In the genomic region with DNA sequence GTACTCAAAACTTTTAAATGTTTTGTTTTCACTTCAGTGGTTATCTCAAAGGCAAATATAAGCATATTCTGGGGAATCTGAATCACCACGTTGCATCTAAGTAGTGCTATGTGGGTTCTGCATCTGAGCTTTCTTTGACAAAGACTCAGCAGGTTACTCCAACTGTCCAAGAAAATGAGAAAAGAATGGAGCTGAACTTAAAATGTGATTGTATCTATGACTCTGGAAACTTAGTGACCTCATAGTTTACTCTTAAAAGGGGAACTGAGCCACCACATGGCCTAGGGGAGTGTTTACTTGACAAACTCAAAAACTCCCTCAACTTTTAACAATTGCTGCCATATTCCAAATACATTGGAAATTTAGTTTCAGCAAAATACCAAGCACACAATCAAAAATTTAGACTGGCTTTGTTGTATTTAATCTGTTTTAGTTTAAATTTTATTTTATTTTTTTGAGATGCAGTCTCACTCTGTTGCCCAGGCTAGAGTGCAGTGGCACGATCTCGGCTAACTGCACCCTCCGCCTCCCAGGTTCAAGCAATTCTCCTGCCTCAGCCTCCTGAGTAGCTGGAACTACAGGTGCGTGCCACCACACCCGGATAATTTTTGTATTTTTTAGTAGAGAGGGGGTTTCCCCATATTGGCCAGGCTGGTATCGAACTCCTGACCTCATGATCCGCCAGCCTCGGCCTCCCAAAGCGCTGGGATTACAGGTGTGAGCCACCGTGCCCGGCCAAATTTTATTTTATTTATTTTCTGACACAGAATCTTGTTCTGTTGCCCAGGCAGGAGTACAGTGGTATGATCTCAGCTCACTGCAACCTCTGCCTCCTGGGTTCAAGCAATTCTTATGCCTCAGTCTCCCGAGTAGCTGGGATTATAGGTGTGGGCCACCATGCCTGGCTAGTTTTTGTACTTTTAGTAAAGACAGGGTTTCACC, we compare ENCODE assay signal across 8 cellular contexts. TPM values are rescaled to one million over a fixed set of nuclear protein-coding genes. Genes with fewer than 3 reads are reported as not detected.
DNase-seq lines count a peak whose midpoint lies in the region; ATAC-seq and TF ChIP-seq lines count a peak whose summit lies in the region.
"Not testable (repeated sequence)": the region's sequence is repeated elsewhere in the genome, so short reads cannot be mapped to it uniquely, and the experiment has no call there.

No MANE protein-coding gene starts in this region.

- H3K36me3 ChIP-seq in GM23248 (ENCODE audit: low read depth) = not testable (repeated sequence)

- H3K27me3 Mint-ChIP-seq in activated B cell treated with CpG ODN at 0.5 μM for 24 hours; natural killer cell (ENCODE audit: low read depth in 2 of 2): not testable (repeated sequence)

- H3K9me3 Mint-ChIP-seq in activated B cell treated with CpG ODN at 0.5 μM for 24 hours, natural killer cell: not testable (repeated sequence)

- not testable (repeated sequence) for TF ChIP-seq CTCF in activated B cell treated with CpG ODN at 0.5 μM for 24 hours (IDR thresholded peaks at IDR 0.05); choroid plexus epithelial cell (conservative IDR thresholded peaks at IDR 0.05; ENCODE audit: low read depth, low read length); natural killer cell (IDR thresholded peaks at IDR 0.05)

- not testable (repeated sequence) for H3K27me3 ChIP-seq in GM23248 (replicated peaks; ENCODE audit: insufficient read depth)

- POLR2A ChIA-PET in activated B cell treated with CpG ODN at 0.5 μM for 24 hours (lab: Charles Lee) = interaction anchor here (0.5 to 2.0 kb wide), 5 partner anchors 11 to 303 kb away, joined by 3 to 8 read pairs (median 4); a partner anchor contains a TSS

- intact Hi-C loops in activated B cell treated with CpG ODN at 0.5 μM for 24 hours (cut with micrococcal nuclease) = loop anchor here (1.0 to 10.0 kb wide), 5 partner anchors 114 to 548 kb away; a partner anchor contains a TSS
- intact Hi-C loops in natural killer cell (cut with micrococcal nuclease) = not testable (repeated sequence)

- ATAC-seq in GM18868 (IDR thresholded peaks at IDR 0.05; ENCODE audit: unreplicated experiment) (peak; percentile 58), HG03342 (IDR thresholded peaks at IDR 0.05; ENCODE audit: unreplicated experiment) (peak; percentile 40), activated B cell treated with CpG ODN at 0.5 μM for 24 hours (ENCODE audit: low read depth) (peak; percentile 16)
- ATAC-seq in natural killer cell = not testable (repeated sequence)

- 89 to 91% methylated on average over 11 to 13 of the region's 13 CpGs for WGBS in GM23248 (ENCODE audit: low coverage in 1 of 2, low lambda C conversion rate in 2 of 2, missing lambda C conversion rate in 2 of 2), 2 experiments

- peaks cover 22% of the 10 kb centered on the region; the same call in 1 of the 2 replicates for H4K20me1 ChIP-seq in GM23248 (ENCODE audit: insufficient read depth)

- DNase-seq in CD1c-positive myeloid dendritic cell (ENCODE audit: extremely low spot score) (peak; percentile 77), GM23248 (peak; percentile 31), NOMO-1 treated with DMSO at 0.1 percent for 48 hours (lab: John Stamatoyannopoulos, UW; ENCODE audit: unreplicated experiment) (peak; percentile 53), choroid plexus epithelial cell (ENCODE audit: low read depth) (peak; percentile 66)
- DNase-seq in activated B cell treated with CpG ODN at 0.5 μM for 24 hours, natural killer cell: not testable (repeated sequence)

- H3K4me3 Mint-ChIP-seq in activated B cell treated with CpG ODN at 0.5 μM for 24 hours (peak overlapping the region; percentile 60), natural killer cell (peak overlapping the region; percentile 28)

- peaks cover 80% of the 10 kb centered on the region for H3K79me2 ChIP-seq in GM23248 (ENCODE audit: insufficient read depth)

- peaks cover 70% of the 10 kb centered on the region for H3K4me1 Mint-ChIP-seq in activated B cell treated with CpG ODN at 0.5 μM for 24 hours
- peaks cover 43% of the 10 kb centered on the region in 2 donors for H3K4me1 Mint-ChIP-seq in natural killer cell

- H3K9me2 ChIP-seq in GM23248 (ENCODE audit: insufficient read depth) = not testable (repeated sequence)

- H3K9me3 ChIP-seq in GM23248 (ENCODE audit: low read depth) = not testable (repeated sequence)

- peaks cover 36% of the 10 kb centered on the region for H3K36me3 Mint-ChIP-seq in activated B cell treated with CpG ODN at 0.5 μM for 24 hours (ENCODE audit: low read depth)
- H3K36me3 Mint-ChIP-seq in natural killer cell = not testable (repeated sequence)

- not testable (repeated sequence) for H3K4me2 ChIP-seq in GM23248 (ENCODE audit: unreplicated experiment)

- CTCF ChIA-PET in activated B cell treated with CpG ODN at 0.5 μM for 24 hours (lab: Charles Lee) = interaction anchor here (1.1 kb wide), 1 partner anchor 100 kb away, joined by 4 read pairs; no protein-coding TSS in a partner anchor

- not testable (repeated sequence) for H3F3A ChIP-seq in GM23248 (ENCODE audit: insufficient read depth)

- H2AFZ ChIP-seq in GM23248 = not testable (repeated sequence)

- H3K27ac Mint-ChIP-seq in activated B cell treated with CpG ODN at 0.5 μM for 24 hours = peak overlapping the region; percentile 85
- H3K27ac Mint-ChIP-seq in natural killer cell = peak overlapping the region; percentile 48 to 51

- in situ Hi-C loops in GM23248 (cut with MboI) = not testable (repeated sequence)

- H3K9ac ChIP-seq in GM23248 = not testable (repeated sequence)

- not testable (repeated sequence) for H3K4me3 ChIP-seq in GM23248; choroid plexus epithelial cell (ENCODE audit: low read depth, low read length)

- H3K27ac ChIP-seq in GM23248 = not testable (repeated sequence)

- peaks cover 21% of the 10 kb centered on the region for H3K4me1 ChIP-seq in GM23248 (ENCODE audit: insufficient read depth)

RNA-seq across cellular contexts. Expression of a gene that starts 3.1 kb away (rescaled TPM):
- total RNA-seq in GM23248 (2014; rRNA removed; shearing (Covaris generic)) = 89.1 and 122 TPM in 2 replicates
- 68.9 and 70.0 TPM in 2 replicates for polyA plus RNA-seq in GM23248 (2016; fragmentation: Nextera tagmentation; extraction: Ambion mirVana)
- total RNA-seq in activated B cell treated with CpG ODN at 0.5 μM for 24 hours (145 and 153 TPM in 2 replicates), natural killer cell (100 to 1,000 TPM; 110 to 147 (median 121) TPM)

RNA-seq across cellular contexts. Expression of a gene that starts 37.0 kb away (rescaled TPM):
- total RNA-seq in GM23248 (2014; rRNA removed; shearing (Covaris generic)) = 30.6 and 33.3 TPM in 2 replicates
- 12.1 and 14.0 TPM in 2 replicates for polyA plus RNA-seq in GM23248 (2016; fragmentation: Nextera tagmentation; extraction: Ambion mirVana)
- total RNA-seq in activated B cell treated with CpG ODN at 0.5 μM for 24 hours (41.7 and 49.1 TPM in 2 replicates), natural killer cell (10 to 100 TPM; 42.8 to 51.5 (median 44.4) TPM)
